27 cellular contexts compared by ENCODE assay signal in the genomic region with DNA sequence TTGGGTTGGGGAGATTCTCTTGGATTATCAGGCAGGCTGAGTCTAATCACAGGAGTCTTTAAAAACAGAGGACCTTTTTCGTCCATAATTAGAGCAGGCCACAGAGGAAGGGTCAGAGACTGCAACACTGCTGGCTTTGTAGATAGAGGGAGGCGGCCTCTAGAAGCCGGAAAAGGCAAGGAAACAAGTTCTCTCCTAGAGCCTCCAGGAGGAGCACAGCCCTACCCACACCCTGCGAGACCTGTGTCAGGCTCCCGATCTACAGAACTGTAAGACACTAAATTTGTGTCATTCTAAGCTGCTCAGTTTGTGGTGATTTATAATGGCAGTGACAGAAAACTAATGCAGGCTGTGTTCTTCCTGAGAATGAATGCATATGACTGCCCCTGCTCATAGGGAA.
"Had no signal": no experiment of that assay in that cellular context is flagged by ENCODE, and none has a peak within 500 bp of the region (broad histone marks: within the 10 kb centered on the region; RNA-seq: fewer than 3 reads in every experiment).

No MANE protein-coding gene starts in this region.

- H3K9me3 ChIP-seq: gastrocnemius medialis had no signal

- H3K4me1 ChIP-seq: gastrocnemius medialis had no signal

- H3K36me3 ChIP-seq: brain microvascular endothelial cell, esophagus muscularis mucosa, gastrocnemius medialis, heart left ventricle had no signal

- H3K27me3 ChIP-seq: brain microvascular endothelial cell, foreskin keratinocyte had no signal

- ATAC-seq: activated T-cell treated with anti-CD3 and anti-CD28 coated beads, Interleukin-2, amount 50 U/mL, for 72 hours; foreskin keratinocyte; gastrocnemius medialis; heart left ventricle; WTC11 had no signal

- H3K4me3 ChIP-seq: coronary artery, dorsolateral prefrontal cortex, esophagus muscularis mucosa, gastrocnemius medialis, heart left ventricle had no signal

- DNase-seq: activated CD4-positive, alpha-beta memory T cell treated with anti-CD3 and anti-CD28 coated beads, Interleukin-2, amount 10 ng/mL, durations not matched to agents 7 days and 5 days; activated CD4-positive, alpha-beta T cell treated with anti-CD3 and anti-CD28 coated beads for 1 hour; activated CD4-positive, alpha-beta T cell treated with anti-CD3 and anti-CD28 coated beads for 4 hours; activated CD4-positive, alpha-beta T cell treated with anti-CD3 and anti-CD28 coated beads, Interleukin-2, amount 10 ng/mL, durations not matched to agents 7 days and 5 days; activated CD4-positive, alpha-beta T cell treated with anti-CD3 and anti-CD28 coated beads, Interleukin-2, amount 50 U/mL, for 4 hours; activated CD8-positive, alpha-beta memory T cell treated with anti-CD3 and anti-CD28 coated beads, Interleukin-2, amount 50 U/mL, for 48 hours; activated gamma-delta T cell; activated naive CD4-positive, alpha-beta T cell treated with anti-CD3 and anti-CD28 coated beads, Interleukin-2, amount 50 U/mL, for 16 hours; activated naive CD4-positive, alpha-beta T cell treated with Interleukin-2 at 50 U/mL for 16 hours; activated T-cell treated with anti-CD3 and anti-CD28 coated beads for 4 hours; activated T-cell treated with anti-CD3 and anti-CD28 coated beads, Interleukin-2, amount 50 U/mL, for 24 hours; activated T-cell treated with anti-CD3 and anti-CD28 coated beads, Interleukin-2, amount 50 U/mL, for 72 hours; amniotic stem cell; anterior cingulate cortex; brain microvascular endothelial cell; dorsolateral prefrontal cortex; effector memory CD4-positive, alpha-beta T cell; erythroblast; foreskin keratinocyte; gastrocnemius medialis; glutamatergic neuron; heart left ventricle; T-helper 2 cell had no signal

- H3K27ac ChIP-seq: brain microvascular endothelial cell, coronary artery, dorsolateral prefrontal cortex, esophagus muscularis mucosa, foreskin keratinocyte, gastrocnemius medialis, heart left ventricle had no signal

- FAIRE-seq: astrocyte had no signal
